In genomic region chr16:361872-362701, GRCh38 we compare ENCODE assay signal across 8 cellular contexts. TPM values are rescaled to one million over a fixed set of nuclear protein-coding genes. Genes with fewer than 3 reads are reported as not detected.
DNase-seq lines count a peak whose midpoint lies in the region; ATAC-seq and TF ChIP-seq lines count a peak whose summit lies in the region.

No MANE protein-coding gene starts in this region.

- H3K36me3 ChIP-seq in lung (ENCODE audit: control insufficient read depth in 2 of 2, insufficient read depth in 2 of 2, low read length in 2 of 2), result peaks cover 4 to 7% of the 10 kb centered on the region in 2 donors

- TF ChIP-seq CTCF in dorsolateral prefrontal cortex (IDR thresholded peaks at IDR 0.05 in 54 of 56, conservative IDR thresholded peaks at IDR 0.05 in 2 of 56; ENCODE audit: low read depth in 1 of 56, partially characterized antibody in 56 of 56) (peak; percentile 25 to 79 (median 70)), lung (IDR thresholded peaks at IDR 0.05; ENCODE audit: control extremely low read depth, extremely low read depth) (peak; percentile 81)

- DNase-seq in DMS 273 (lab: John Stamatoyannopoulos, UW; ENCODE audit: unreplicated experiment) (peak; percentile 94), NCI-H526 treated with DMSO at 0.1 percent for 48 hours (lab: John Stamatoyannopoulos, UW) (peak; percentile 33), dorsolateral prefrontal cortex (peak; percentile 45 to 88 (median 77)), lung (ENCODE audit: low spot score) (peak; percentile 80), OCI-M2 (lab: John Stamatoyannopoulos, UW; ENCODE audit: unreplicated experiment) (no peak)
- DNase-seq in activated CD4-positive, alpha-beta T cell treated with anti-CD3 and anti-CD28 coated beads, Interleukin-2, amount 50 U/mL, for 24 hours (ENCODE audit: low read depth in 1 of 2, low spot score in 1 of 2), result peak; percentile 54 to 60
- peak; percentile 55 for DNase-seq in stimulated activated CD8-positive, alpha-beta memory T cell treated with anti-CD3 and anti-CD28 coated beads, Interleukin-15, amount 100 ng/mL, for 1 hour (ENCODE audit: low read depth)

- H3K27me3 ChIP-seq in dorsolateral prefrontal cortex, result peaks cover 0 to 5% (median 0%) of the 10 kb centered on the region in 45 donors
- no peaks in the 10 kb centered on the region for H3K27me3 ChIP-seq in lung (ENCODE audit: control insufficient read depth, insufficient read depth)

- ATAC-seq in HG02885 (IDR thresholded peaks at IDR 0.05; ENCODE audit: poor library complexity, unreplicated experiment), result peak; percentile 51
- peak; percentile 81 for ATAC-seq in lung (ENCODE audit: insufficient read depth, low FRiP score)

- peak overlapping the region in 29 of 59 donors; percentile 11 to 74 (median 53) for H3K27ac ChIP-seq in dorsolateral prefrontal cortex
- H3K27ac ChIP-seq in lung (ENCODE audit: low read depth in 1 of 2, low read length in 1 of 2), result no peak overlapping the region

- peak overlapping the region in 25 of 59 donors; percentile 4 to 61 (median 51) for H3K4me3 ChIP-seq in dorsolateral prefrontal cortex
- no peak overlapping the region for H3K4me3 ChIP-seq in lung

- H3K9me3 ChIP-seq in lung (ENCODE audit: control insufficient read depth in 2 of 2, insufficient read depth in 1 of 2, low read length in 1 of 2), result peaks cover 0 to 3% of the 10 kb centered on the region in 2 donors

- intact Hi-C loops in dorsolateral prefrontal cortex (cut with DNase I), result loop anchor here in 1 of 2 donors (5.0 kb wide), 1 partner anchor 255 kb away; no protein-coding TSS in a partner anchor

- 30 to 32% methylated on average over 29 to 30 of the region's 30 CpGs for WGBS in lung, 2 donors

- H3K4me1 ChIP-seq in lung (ENCODE audit: control insufficient read depth in 2 of 2, insufficient read depth in 2 of 2, low read length in 2 of 2), result no peaks in the 10 kb centered on the region

RNA-seq across cellular contexts. Expression of gene MRPL28, which starts 8.3 kb away (rescaled TPM):
- total RNA-seq in dorsolateral prefrontal cortex (10 to 100 TPM; 38.3 to 94.6 (median 65.9) TPM), lung (10 to 100 TPM; 31.9 to 65.0 TPM)
- polyA plus RNA-seq in lung, result 10 to 100 TPM; 89.4 to 98.9 TPM

RNA-seq across cellular contexts. Expression of gene AXIN1, which starts 9.6 kb away (rescaled TPM):
- total RNA-seq in dorsolateral prefrontal cortex (10 to 100 TPM; 13.3 to 34.4 (median 19.8) TPM), lung (10 to 100 TPM; 16.9 to 25.9 TPM)
- polyA plus RNA-seq in lung, result 10 to 100 TPM; 18.5 to 20.2 TPM

RNA-seq across cellular contexts. Expression of gene PGAP6, which starts 19.7 kb away (rescaled TPM):
- total RNA-seq in dorsolateral prefrontal cortex, result 10 to 100 TPM; 16.0 to 41.4 (median 25.9) TPM
- 10 to 100 TPM; 38.0 to 71.5 TPM for total RNA-seq in lung
- polyA plus RNA-seq in lung, result 10 to 100 TPM; 64.8 to 100.0 TPM

RNA-seq across cellular contexts. Expression of gene NME4, which starts 34.9 kb away (rescaled TPM):
- total RNA-seq in dorsolateral prefrontal cortex (10 to 100 TPM; 27.9 to 89.2 (median 49.4) TPM), lung (10 to 100 TPM; 18.0 to 68.7 TPM)
- polyA plus RNA-seq in lung, result 10 to 100 TPM; 64.0 to 67.6 TPM

RNA-seq across cellular contexts. Expression of gene DECR2, which starts 39.6 kb away (rescaled TPM):
- total RNA-seq in dorsolateral prefrontal cortex (10 to 100 TPM in 108 of 120 experiments, 1 to 10 TPM in 12; 7.2 to 23.9 (median 13.5) TPM), lung (10 to 100 TPM in 1 of 2 donors, 1 to 10 TPM in 1; 5.2 to 18.3 TPM)
- polyA plus RNA-seq in lung, result 10 to 100 TPM; 13.3 to 18.1 TPM
